In the genomic region with DNA sequence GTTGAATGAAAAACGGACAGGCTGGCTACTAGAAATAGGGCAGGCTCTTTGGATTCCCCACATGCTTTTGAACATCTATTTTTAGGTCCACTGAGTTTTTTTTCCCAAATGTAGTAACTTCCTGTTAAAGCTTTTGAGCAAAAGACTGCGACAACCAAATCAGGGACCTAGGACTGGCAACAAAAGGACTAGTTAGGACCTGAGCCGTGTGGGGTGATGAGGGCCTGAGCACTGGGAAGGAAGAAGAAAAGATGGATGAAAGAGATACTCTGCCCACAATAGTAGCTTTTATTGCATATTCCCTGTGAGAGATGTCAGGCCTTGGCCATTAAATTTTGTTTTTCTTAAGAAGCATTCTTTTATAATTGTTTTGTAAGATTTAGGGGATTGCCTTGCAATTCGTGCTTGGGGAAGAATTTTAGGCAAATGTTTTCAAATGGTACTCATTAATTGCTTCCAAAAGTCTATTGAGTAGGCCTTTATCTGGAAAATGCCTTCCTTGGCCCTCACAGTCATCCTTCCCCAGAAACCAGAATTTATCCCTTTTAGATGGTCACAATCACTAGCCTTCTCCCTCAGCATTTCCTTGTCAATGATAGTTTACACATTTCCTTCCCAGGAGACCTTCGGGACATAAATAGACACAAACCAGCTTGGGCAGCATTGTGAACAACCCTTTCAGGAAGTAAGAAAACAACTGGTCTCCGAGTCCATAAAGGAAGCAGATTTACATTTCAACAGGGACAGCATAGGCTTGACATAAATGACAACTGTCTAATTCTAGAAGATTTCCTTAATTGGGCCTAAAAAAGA, we compare ENCODE assay signal across 15 cellular contexts.
DNase-seq lines count a peak whose midpoint lies in the region; ATAC-seq, FAIRE-seq and TF ChIP-seq lines count a peak whose summit lies in the region.
"Had no signal": no experiment of that assay in that cellular context is flagged by ENCODE, and none has a peak within 500 bp of the region (broad histone marks: within the 10 kb centered on the region; RNA-seq: fewer than 3 reads in every experiment).

No MANE protein-coding gene starts in this region.

- H2BK12ac ChIP-seq in mesenchymal stem cell (ENCODE audit: low read length in 2 of 2), result no peak overlapping the region

- no TSS peak for BruUV-seq in HepG2 (replicated peaks; lab: Mats Ljungman, UMichigan)

- H2BK15ac ChIP-seq in mesenchymal stem cell (ENCODE audit: low read depth, poor library complexity, severe bottlenecking), result no peak overlapping the region

- no peaks in the 10 kb centered on the region for H4K20me1 ChIP-seq in HepG2 (ENCODE audit: insufficient read depth, low read length)

- no peaks in the 10 kb centered on the region for H3K79me2 ChIP-seq in HepG2 (ENCODE audit: insufficient read depth, low read length)

- H3K14ac ChIP-seq in mesenchymal stem cell (ENCODE audit: low read length in 2 of 2), result no peak overlapping the region

- H3K4me1 ChIP-seq in right lobe of liver, result no peaks in the 10 kb centered on the region
- H3K4me1 ChIP-seq in HepG2 (ENCODE audit: insufficient read depth, low read length), result no peaks in the 10 kb centered on the region
- H3K4me1 ChIP-seq in colonic mucosa, result peaks cover 4% of the 10 kb centered on the region
- H3K4me1 ChIP-seq in mesenchymal stem cell (ENCODE audit: control insufficient read depth, insufficient read depth, low read depth, low read length), result no peaks in the 10 kb centered on the region
- peaks cover 0 to 11% of the 10 kb centered on the region in 2 donors for H3K4me1 ChIP-seq in aorta (ENCODE audit: control insufficient read depth in 1 of 2, insufficient read depth in 2 of 2, low read length in 2 of 2)

- in situ Hi-C loops in HepG2 (cut with HindIII; ENCODE audit: extremely low pct_ligation_motif_present, low pct_unique_long_range_greater_than_20kb), result loop anchor here (10.0 kb wide), 1 partner anchor 62 kb away; no protein-coding TSS in a partner anchor

- H3K9ac ChIP-seq in HepG2 (ENCODE audit: insufficient read depth, low read depth, low read length), result no peak overlapping the region
- H3K9ac ChIP-seq in colonic mucosa (ENCODE audit: low read depth in 2 of 2, low read length in 2 of 2), result no peak overlapping the region
- H3K9ac ChIP-seq in mesenchymal stem cell (ENCODE audit: low read length), result no peak overlapping the region

- H2AK5ac ChIP-seq in mesenchymal stem cell (ENCODE audit: low read length, severe bottlenecking), result no peak overlapping the region

- CTCF ChIA-PET in HepG2 (lab: Yijun Ruan, JAX; ENCODE audit: low intra/inter-chr PET ratio, low total read pairs), result no interaction called here

- no peak for TF ChIP-seq RAD21 in HepG2 (CRISPR knock-in tag; IDR thresholded peaks at IDR 0.05)

- no peak overlapping the region for H2BK120ac ChIP-seq in mesenchymal stem cell (ENCODE audit: low read depth, low read length)

- H3K79me1 ChIP-seq in mesenchymal stem cell (replicated peaks; ENCODE audit: low read length, poor library complexity, severe bottlenecking), result no peaks in the 10 kb centered on the region

- H3K27me3 ChIP-seq in right lobe of liver (peaks cover 0 to 11% of the 10 kb centered on the region in 2 donors), HepG2 (ENCODE audit: control insufficient read depth in 1 of 2, insufficient read depth in 2 of 2, low read length in 2 of 2) (peaks cover 0 to 4% of the 10 kb centered on the region in 2 experiments; a peak in 1 of 5 replicates), colonic mucosa (no peaks in the 10 kb centered on the region), mesenchymal stem cell (ENCODE audit: control insufficient read depth in 1 of 2, insufficient read depth in 1 of 2, low read length in 2 of 2) (peaks cover 2 to 12% of the 10 kb centered on the region in 2 experiments), aorta (ENCODE audit: control insufficient read depth in 1 of 2, insufficient read depth in 2 of 2, low read length in 1 of 2) (no peaks in the 10 kb centered on the region)
- H3K27me3 ChIP-seq: thyroid gland had no signal

- no peak overlapping the region for H2BK5ac ChIP-seq in mesenchymal stem cell (ENCODE audit: low read depth, low read length, poor library complexity, severe bottlenecking)

- peak; percentile 28 to 53 (median 36) for ATAC-seq in right lobe of liver
- no peak for ATAC-seq in HepG2
- peak; percentile 38 for ATAC-seq in aorta (ENCODE audit: low FRiP score)
- no peak for ATAC-seq in GM19035 (IDR thresholded peaks at IDR 0.05; ENCODE audit: unreplicated experiment)
- ATAC-seq: left lung, SK-N-SH treated with all-trans-retinoic acid at 6 μM for 48 hours had no signal

- TF ChIP-seq POLR2A in right lobe of liver (IDR thresholded peaks at IDR 0.05), result no peak
- TF ChIP-seq POLR2A in HepG2 (IDR thresholded peaks at IDR 0.05; ENCODE audit: insufficient read depth in 1 of 2, low read depth in 2 of 2, low read length in 2 of 2), result no peak

- no peak for TF ChIP-seq CTCF in right lobe of liver (IDR thresholded peaks at IDR 0.05)
- TF ChIP-seq CTCF in HepG2 (CRISPR knock-in tag; IDR thresholded peaks at IDR 0.05), result no peak
- no peak for TF ChIP-seq CTCF in colonic mucosa (IDR thresholded peaks at IDR 0.05)

- H4K8ac ChIP-seq in mesenchymal stem cell (ENCODE audit: low read length), result no peak overlapping the region

- no peak overlapping the region for H3K23ac ChIP-seq in mesenchymal stem cell (ENCODE audit: low read length in 2 of 2)

- H3K27ac ChIP-seq in right lobe of liver (peak overlapping the region in 1 of 3 donors; percentile 20), HepG2 (ENCODE audit: extremely low read length, insufficient read depth, low read length) (no peak overlapping the region), colonic mucosa (peak overlapping the region; percentile 61), mesenchymal stem cell (ENCODE audit: low read length, poor library complexity, severe bottlenecking) (no peak overlapping the region), aorta (ENCODE audit: low read depth in 1 of 2, low read length in 2 of 2) (peak overlapping the region; percentile 0 to 45)
- H3K27ac ChIP-seq: thyroid gland had no signal

- 37% methylated on average over 6 of the region's 6 CpGs for WGBS in right lobe of liver (ENCODE audit: insufficient coverage, low coverage, low lambda C conversion rate, missing lambda C conversion rate)
- 6% methylated on average over 6 of the region's 6 CpGs for WGBS in HepG2 (ENCODE audit: low lambda C conversion rate)
- 49% methylated on average over 6 of the region's 6 CpGs for WGBS in mesenchymal stem cell
- 30 to 35% methylated on average over 6 of the region's 6 CpGs for WGBS in aorta, 2 donors

- H2AFZ ChIP-seq in HepG2 (ENCODE audit: low read length) (no peak overlapping the region), mesenchymal stem cell (ENCODE audit: low read depth, low read length) (no peak overlapping the region)

- no peak overlapping the region for H3K4ac ChIP-seq in mesenchymal stem cell (ENCODE audit: low read depth in 1 of 2, low read length in 2 of 2)

- no peak overlapping the region for H3K18ac ChIP-seq in mesenchymal stem cell (ENCODE audit: low read depth in 1 of 2, low read length in 2 of 2)

- H4K91ac ChIP-seq in mesenchymal stem cell (ENCODE audit: low read length), result no peak overlapping the region

- POLR2A ChIA-PET in HepG2 (lab: Yijun Ruan, JAX), result no interaction called here

- no peak for FAIRE-seq in HepG2 (lab: Jason Lieb, UNC)
- FAIRE-seq: frontal cortex had no signal

- H3K9me3 ChIP-seq in right lobe of liver, result no peaks in the 10 kb centered on the region
- no peaks in the 10 kb centered on the region for H3K9me3 ChIP-seq in HepG2 (ENCODE audit: low read length)
- H3K9me3 ChIP-seq in colonic mucosa, result no peaks in the 10 kb centered on the region
- H3K9me3 ChIP-seq in mesenchymal stem cell (ENCODE audit: control insufficient read depth, low read length), result no peaks in the 10 kb centered on the region
- no peaks in the 10 kb centered on the region for H3K9me3 ChIP-seq in aorta (ENCODE audit: control insufficient read depth, low read length)
- H3K9me3 ChIP-seq: left lung, thyroid gland had no signal

- H3K36me3 ChIP-seq in right lobe of liver (no peaks in the 10 kb centered on the region), HepG2 (replicated peaks in 1 of 2; ENCODE audit: control insufficient read depth in 1 of 2, insufficient read depth in 2 of 2, low read length in 2 of 2) (no peaks in the 10 kb centered on the region), colonic mucosa (no peaks in the 10 kb centered on the region), mesenchymal stem cell (ENCODE audit: control insufficient read depth in 1 of 2, insufficient read depth in 2 of 2, low read depth in 1 of 2, low read length in 2 of 2) (no peaks in the 10 kb centered on the region), aorta (ENCODE audit: control insufficient read depth in 1 of 2, insufficient read depth in 2 of 2, low read length in 1 of 2) (no peaks in the 10 kb centered on the region)
- H3K36me3 ChIP-seq: left lung, thyroid gland had no signal

- TF ChIP-seq EP300 in HepG2 (IDR thresholded peaks at IDR 0.05; ENCODE audit: low read depth in 2 of 2, low read length in 2 of 2) (no peak), HepG2 (CRISPR knock-in tag; IDR thresholded peaks at IDR 0.05; ENCODE audit: borderline replicate concordance) (no peak)

- no peak for DNase-seq in right lobe of liver
- DNase-seq in HepG2 (ENCODE audit: low spot score), result no peak
- no peak for DNase-seq in colonic mucosa
- peak; percentile 42 for DNase-seq in mesenchymal stem cell
- DNase-seq in aorta, result no peak
- no peak for DNase-seq in activated T-cell treated with anti-CD3 and anti-CD28 coated beads for 4 hours
- DNase-seq in NAMALWA (ENCODE audit: low spot score), result no peak
- DNase-seq: activated effector memory CD4-positive, alpha-beta T cell treated with Interleukin-2 at 50 U/mL for 16 hours; Karpas-422; left lung; NCI-H524 treated with DMSO at 0.1 percent for 48 hours; thyroid gland had no signal

- intact Hi-C loops in right lobe of liver (cut with DNase I) (no loop called here), HepG2 (cut with micrococcal nuclease; ENCODE audit: unreplicated experiment) (no loop called here), colonic mucosa (cut with DNase I) (loop anchor here (10.0 kb wide), 1 partner anchor 162 kb away; a partner anchor contains a TSS), aorta (cut with DNase I) (loop anchor here in 1 of 2 donors (2.0 kb wide), 1 partner anchor 24 kb away; no protein-coding TSS in a partner anchor)

- H3K4me3 ChIP-seq in right lobe of liver, result no peak overlapping the region
- no peak overlapping the region for H3K4me3 ChIP-seq in HepG2 (replicated peaks in 1 of 3; ENCODE audit: insufficient read depth in 1 of 3, low read depth in 2 of 3, low read length in 3 of 3)
- no peak overlapping the region for H3K4me3 ChIP-seq in colonic mucosa
- no peak overlapping the region for H3K4me3 ChIP-seq in mesenchymal stem cell (ENCODE audit: insufficient read depth in 1 of 2, low read depth in 1 of 2, low read length in 2 of 2)
- H3K4me3 ChIP-seq in aorta (ENCODE audit: low read length in 2 of 2), result no peak overlapping the region
- H3K4me3 ChIP-seq: left lung, thyroid gland had no signal

- H3K4me2 ChIP-seq in HepG2 (ENCODE audit: low read depth, low read length), result no peak overlapping the region
- no peak overlapping the region for H3K4me2 ChIP-seq in mesenchymal stem cell (ENCODE audit: low read length, poor library complexity, severe bottlenecking)

TF ChIP-seq in HepG2, 621 proteins besides CTCF, POLR2A, EP300 and RAD21 (continues in another document):
- no peak for TF ChIP-seq ZNF737 (CRISPR knock-in tag; IDR thresholded peaks at IDR 0.05; ENCODE audit: borderline replicate concordance)

Comparison
In these comparisons a context has a peak if more than half of its experiments do, and no peak if none do; other contexts are left out.
1. ATAC-seq: peak in right lobe of liver (4 of 4) and aorta (single experiment); none in HepG2 (single experiment) and GM19035 (single experiment).
2. H3K27ac ChIP-seq: peak in colonic mucosa (single experiment) and aorta (2 of 2); none in HepG2 (single experiment) and mesenchymal stem cell (single experiment).